ENCODE assay signal across 1 cellular context in the genomic region with DNA sequence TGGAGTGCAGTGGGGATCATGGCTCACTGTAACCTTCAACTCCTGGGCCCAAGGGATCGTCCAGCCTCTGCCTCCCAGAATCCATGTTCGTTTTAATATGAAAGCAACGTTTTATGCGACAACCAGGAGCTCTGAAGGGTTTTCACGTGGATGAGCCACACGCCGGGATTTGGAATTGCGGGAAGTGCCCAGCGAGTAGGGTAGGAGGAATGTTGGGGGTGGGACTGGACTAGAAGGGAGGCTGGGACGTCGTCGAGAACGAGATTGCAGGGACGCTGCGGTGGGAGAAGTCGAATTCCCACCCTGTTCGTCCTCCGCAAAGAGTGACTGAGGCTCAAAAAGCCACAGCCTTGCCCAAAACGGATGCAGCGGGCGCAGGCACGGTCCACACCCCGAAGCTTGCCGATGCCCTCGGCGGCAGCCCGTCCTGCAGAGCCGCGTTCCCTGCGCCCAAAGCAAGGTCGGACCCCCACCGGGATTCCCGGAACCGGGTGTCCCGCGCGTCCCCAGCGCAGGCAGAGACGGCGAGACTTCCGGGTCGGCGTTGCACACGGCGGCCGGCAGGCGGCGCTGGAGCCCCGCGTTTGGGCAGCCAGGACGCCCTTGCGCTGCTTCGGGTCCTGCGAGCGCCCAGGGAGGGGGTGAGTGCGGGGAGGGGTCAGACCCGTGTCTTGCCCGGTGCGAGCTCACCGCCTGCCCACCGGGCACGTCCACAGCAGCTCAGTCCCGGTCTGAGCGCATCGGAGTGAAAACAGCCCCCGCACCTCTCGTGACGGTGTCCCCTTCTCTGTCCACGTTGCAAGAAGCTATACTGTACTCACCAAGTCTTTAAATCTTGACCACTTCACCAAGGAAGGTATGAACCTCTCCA.
TF ChIP-seq lines count a peak whose summit lies in the region.

No MANE protein-coding gene starts in this region.

TF ChIP-seq in HepG2, 621 proteins besides CTCF, POLR2A, EP300 and RAD21 (continued from another document and continues in another):
- TF ChIP-seq, protein P1, sequence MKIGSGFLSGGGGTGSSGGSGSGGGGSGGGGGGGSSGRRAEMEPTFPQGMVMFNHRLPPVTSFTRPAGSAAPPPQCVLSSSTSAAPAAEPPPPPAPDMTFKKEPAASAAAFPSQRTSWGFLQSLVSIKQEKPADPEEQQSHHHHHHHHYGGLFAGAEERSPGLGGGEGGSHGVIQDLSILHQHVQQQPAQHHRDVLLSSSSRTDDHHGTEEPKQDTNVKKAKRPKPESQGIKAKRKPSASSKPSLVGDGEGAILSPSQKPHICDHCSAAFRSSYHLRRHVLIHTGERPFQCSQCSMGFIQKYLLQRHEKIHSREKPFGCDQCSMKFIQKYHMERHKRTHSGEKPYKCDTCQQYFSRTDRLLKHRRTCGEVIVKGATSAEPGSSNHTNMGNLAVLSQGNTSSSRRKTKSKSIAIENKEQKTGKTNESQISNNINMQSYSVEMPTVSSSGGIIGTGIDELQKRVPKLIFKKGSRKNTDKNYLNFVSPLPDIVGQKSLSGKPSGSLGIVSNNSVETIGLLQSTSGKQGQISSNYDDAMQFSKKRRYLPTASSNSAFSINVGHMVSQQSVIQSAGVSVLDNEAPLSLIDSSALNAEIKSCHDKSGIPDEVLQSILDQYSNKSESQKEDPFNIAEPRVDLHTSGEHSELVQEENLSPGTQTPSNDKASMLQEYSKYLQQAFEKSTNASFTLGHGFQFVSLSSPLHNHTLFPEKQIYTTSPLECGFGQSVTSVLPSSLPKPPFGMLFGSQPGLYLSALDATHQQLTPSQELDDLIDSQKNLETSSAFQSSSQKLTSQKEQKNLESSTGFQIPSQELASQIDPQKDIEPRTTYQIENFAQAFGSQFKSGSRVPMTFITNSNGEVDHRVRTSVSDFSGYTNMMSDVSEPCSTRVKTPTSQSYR (CRISPR knock-in tag; IDR thresholded peaks at IDR 0.05; ENCODE audit: borderline replicate concordance): peak; percentile 12; the same call in 1 of the 2 replicates
- TF ChIP-seq, protein P2, sequence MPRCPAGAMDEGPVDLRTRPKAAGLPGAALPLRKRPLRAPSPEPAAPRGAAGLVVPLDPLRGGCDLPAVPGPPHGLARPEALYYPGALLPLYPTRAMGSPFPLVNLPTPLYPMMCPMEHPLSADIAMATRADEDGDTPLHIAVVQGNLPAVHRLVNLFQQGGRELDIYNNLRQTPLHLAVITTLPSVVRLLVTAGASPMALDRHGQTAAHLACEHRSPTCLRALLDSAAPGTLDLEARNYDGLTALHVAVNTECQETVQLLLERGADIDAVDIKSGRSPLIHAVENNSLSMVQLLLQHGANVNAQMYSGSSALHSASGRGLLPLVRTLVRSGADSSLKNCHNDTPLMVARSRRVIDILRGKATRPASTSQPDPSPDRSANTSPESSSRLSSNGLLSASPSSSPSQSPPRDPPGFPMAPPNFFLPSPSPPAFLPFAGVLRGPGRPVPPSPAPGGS (CRISPR knock-in tag; IDR thresholded peaks at IDR 0.05): peak; percentile 97
- no peak for TF ChIP-seq FOXK2 (IDR thresholded peaks at IDR 0.05)
- peak; percentile 66; the same call in 1 of the 2 replicates for TF ChIP-seq ZNF546 (CRISPR knock-in tag; conservative IDR thresholded peaks at IDR 0.05)
- peak; percentile 20; the same call in 1 of the 2 replicates for TF ChIP-seq ZNF446 (CRISPR knock-in tag; IDR thresholded peaks at IDR 0.05)
- TF ChIP-seq, protein P3, sequence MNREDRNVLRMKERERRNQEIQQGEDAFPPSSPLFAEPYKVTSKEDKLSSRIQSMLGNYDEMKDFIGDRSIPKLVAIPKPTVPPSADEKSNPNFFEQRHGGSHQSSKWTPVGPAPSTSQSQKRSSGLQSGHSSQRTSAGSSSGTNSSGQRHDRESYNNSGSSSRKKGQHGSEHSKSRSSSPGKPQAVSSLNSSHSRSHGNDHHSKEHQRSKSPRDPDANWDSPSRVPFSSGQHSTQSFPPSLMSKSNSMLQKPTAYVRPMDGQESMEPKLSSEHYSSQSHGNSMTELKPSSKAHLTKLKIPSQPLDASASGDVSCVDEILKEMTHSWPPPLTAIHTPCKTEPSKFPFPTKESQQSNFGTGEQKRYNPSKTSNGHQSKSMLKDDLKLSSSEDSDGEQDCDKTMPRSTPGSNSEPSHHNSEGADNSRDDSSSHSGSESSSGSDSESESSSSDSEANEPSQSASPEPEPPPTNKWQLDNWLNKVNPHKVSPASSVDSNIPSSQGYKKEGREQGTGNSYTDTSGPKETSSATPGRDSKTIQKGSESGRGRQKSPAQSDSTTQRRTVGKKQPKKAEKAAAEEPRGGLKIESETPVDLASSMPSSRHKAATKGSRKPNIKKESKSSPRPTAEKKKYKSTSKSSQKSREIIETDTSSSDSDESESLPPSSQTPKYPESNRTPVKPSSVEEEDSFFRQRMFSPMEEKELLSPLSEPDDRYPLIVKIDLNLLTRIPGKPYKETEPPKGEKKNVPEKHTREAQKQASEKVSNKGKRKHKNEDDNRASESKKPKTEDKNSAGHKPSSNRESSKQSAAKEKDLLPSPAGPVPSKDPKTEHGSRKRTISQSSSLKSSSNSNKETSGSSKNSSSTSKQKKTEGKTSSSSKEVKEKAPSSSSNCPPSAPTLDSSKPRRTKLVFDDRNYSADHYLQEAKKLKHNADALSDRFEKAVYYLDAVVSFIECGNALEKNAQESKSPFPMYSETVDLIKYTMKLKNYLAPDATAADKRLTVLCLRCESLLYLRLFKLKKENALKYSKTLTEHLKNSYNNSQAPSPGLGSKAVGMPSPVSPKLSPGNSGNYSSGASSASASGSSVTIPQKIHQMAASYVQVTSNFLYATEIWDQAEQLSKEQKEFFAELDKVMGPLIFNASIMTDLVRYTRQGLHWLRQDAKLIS (CRISPR knock-in tag; IDR thresholded peaks at IDR 0.05): no peak
- TF ChIP-seq, protein P4, sequence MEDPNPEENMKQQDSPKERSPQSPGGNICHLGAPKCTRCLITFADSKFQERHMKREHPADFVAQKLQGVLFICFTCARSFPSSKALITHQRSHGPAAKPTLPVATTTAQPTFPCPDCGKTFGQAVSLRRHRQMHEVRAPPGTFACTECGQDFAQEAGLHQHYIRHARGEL (CRISPR knock-in tag; IDR thresholded peaks at IDR 0.05): 0 out of 2 replicates have a peak, but pooled peaks have one; percentile 76
- 0 out of 2 replicates have a peak, but pooled peaks have one; percentile 78 for TF ChIP-seq ZNF468 (CRISPR knock-in tag; IDR thresholded peaks at IDR 0.05)
- TF ChIP-seq ZNF709 (CRISPR knock-in tag; IDR thresholded peaks at IDR 0.05): 0 out of 2 replicates have a peak, but pooled peaks have one; percentile 77
- TF ChIP-seq KDM5A (IDR thresholded peaks at IDR 0.05; ENCODE audit: borderline replicate concordance, low read length): no peak
- TF ChIP-seq, protein P5, sequence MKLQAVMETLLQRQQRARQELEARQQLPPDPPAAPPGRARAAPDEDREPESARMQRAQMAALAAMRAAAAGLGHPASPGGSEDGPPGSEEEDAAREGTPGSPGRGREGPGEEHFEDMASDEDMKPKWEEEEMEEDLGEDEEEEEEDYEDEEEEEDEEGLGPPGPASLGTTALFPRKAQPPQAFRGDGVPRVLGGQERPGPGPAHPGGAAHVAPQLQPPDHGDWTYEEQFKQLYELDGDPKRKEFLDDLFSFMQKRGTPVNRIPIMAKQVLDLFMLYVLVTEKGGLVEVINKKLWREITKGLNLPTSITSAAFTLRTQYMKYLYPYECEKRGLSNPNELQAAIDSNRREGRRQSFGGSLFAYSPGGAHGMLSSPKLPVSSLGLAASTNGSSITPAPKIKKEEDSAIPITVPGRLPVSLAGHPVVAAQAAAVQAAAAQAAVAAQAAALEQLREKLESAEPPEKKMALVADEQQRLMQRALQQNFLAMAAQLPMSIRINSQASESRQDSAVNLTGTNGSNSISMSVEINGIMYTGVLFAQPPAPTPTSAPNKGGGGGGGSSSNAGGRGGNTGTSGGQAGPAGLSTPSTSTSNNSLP (IDR thresholded peaks at IDR 0.05; ENCODE audit: low read depth, low read length): peak; percentile 34; the same call in 1 of the 2 replicates
- TF ChIP-seq ZNF441 (CRISPR knock-in tag; IDR thresholded peaks at IDR 0.05; ENCODE audit: borderline replicate concordance): no peak
- peak; percentile 97 for TF ChIP-seq ZSCAN21 (CRISPR knock-in tag; IDR thresholded peaks at IDR 0.05; ENCODE audit: borderline replicate concordance)
- no peak for TF ChIP-seq TBX3 (IDR thresholded peaks at IDR 0.05; ENCODE audit: borderline replicate concordance)
- TF ChIP-seq, protein P6, sequence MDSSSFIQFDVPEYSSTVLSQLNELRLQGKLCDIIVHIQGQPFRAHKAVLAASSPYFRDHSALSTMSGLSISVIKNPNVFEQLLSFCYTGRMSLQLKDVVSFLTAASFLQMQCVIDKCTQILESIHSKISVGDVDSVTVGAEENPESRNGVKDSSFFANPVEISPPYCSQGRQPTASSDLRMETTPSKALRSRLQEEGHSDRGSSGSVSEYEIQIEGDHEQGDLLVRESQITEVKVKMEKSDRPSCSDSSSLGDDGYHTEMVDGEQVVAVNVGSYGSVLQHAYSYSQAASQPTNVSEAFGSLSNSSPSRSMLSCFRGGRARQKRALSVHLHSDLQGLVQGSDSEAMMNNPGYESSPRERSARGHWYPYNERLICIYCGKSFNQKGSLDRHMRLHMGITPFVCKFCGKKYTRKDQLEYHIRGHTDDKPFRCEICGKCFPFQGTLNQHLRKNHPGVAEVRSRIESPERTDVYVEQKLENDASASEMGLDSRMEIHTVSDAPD (CRISPR knock-in tag; IDR thresholded peaks at IDR 0.05): no peak; the same call in 1 of the 2 replicates
- TF ChIP-seq ZNF776 (CRISPR knock-in tag; IDR thresholded peaks at IDR 0.05): peak; percentile 95; the same call in 1 of the 2 replicates
- TF ChIP-seq, protein P7, sequence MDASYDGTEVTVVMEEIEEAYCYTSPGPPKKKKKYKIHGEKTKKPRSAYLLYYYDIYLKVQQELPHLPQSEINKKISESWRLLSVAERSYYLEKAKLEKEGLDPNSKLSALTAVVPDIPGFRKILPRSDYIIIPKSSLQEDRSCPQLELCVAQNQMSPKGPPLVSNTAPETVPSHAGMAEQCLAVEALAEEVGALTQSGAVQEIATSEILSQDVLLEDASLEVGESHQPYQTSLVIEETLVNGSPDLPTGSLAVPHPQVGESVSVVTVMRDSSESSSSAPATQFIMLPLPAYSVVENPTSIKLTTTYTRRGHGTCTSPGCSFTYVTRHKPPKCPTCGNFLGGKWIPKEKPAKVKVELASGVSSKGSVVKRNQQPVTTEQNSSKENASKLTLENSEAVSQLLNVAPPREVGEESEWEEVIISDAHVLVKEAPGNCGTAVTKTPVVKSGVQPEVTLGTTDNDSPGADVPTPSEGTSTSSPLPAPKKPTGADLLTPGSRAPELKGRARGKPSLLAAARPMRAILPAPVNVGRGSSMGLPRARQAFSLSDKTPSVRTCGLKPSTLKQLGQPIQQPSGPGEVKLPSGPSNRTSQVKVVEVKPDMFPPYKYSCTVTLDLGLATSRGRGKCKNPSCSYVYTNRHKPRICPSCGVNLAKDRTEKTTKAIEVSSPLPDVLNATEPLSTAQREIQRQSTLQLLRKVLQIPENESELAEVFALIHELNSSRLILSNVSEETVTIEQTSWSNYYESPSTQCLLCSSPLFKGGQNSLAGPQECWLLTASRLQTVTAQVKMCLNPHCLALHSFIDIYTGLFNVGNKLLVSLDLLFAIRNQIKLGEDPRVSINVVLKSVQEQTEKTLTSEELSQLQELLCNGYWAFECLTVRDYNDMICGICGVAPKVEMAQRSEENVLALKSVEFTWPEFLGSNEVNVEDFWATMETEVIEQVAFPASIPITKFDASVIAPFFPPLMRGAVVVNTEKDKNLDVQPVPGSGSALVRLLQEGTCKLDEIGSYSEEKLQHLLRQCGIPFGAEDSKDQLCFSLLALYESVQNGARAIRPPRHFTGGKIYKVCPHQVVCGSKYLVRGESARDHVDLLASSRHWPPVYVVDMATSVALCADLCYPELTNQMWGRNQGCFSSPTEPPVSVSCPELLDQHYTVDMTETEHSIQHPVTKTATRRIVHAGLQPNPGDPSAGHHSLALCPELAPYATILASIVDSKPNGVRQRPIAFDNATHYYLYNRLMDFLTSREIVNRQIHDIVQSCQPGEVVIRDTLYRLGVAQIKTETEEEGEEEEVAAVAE (CRISPR knock-in tag; IDR thresholded peaks at IDR 0.05; ENCODE audit: borderline replicate concordance): peak; percentile 81; the same call in 1 of the 2 replicates
- peak; percentile 71 for TF ChIP-seq RXRB (CRISPR knock-in tag; IDR thresholded peaks at IDR 0.05; ENCODE audit: borderline replicate concordance)
- TF ChIP-seq, protein P8, sequence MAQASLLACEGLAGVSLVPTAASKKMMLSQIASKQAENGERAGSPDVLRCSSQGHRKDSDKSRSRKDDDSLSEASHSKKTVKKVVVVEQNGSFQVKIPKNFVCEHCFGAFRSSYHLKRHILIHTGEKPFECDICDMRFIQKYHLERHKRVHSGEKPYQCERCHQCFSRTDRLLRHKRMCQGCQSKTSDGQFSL (CRISPR knock-in tag; IDR thresholded peaks at IDR 0.05): peak; percentile 82; the same call in 1 of the 2 replicates
- peak; percentile 82 for TF ChIP-seq KLF11 (CRISPR knock-in tag; IDR thresholded peaks at IDR 0.05)
- no peak; the same call in 1 of the 2 replicates for TF ChIP-seq TEAD2 (CRISPR knock-in tag; IDR thresholded peaks at IDR 0.05)
- TF ChIP-seq SP1 (IDR thresholded peaks at IDR 0.05): no peak
- 0 out of 2 replicates have a peak, but pooled peaks have one; percentile 14 for TF ChIP-seq SP1 (CRISPR knock-in tag; IDR thresholded peaks at IDR 0.05)
- TF ChIP-seq TAF1 (CRISPR knock-in tag; IDR thresholded peaks at IDR 0.05): peak; percentile 88
- peak; percentile 76; the same call in 1 of the 2 replicates for TF ChIP-seq ZNF616 (CRISPR knock-in tag; IDR thresholded peaks at IDR 0.05; ENCODE audit: low read depth)
- TF ChIP-seq, protein P9, sequence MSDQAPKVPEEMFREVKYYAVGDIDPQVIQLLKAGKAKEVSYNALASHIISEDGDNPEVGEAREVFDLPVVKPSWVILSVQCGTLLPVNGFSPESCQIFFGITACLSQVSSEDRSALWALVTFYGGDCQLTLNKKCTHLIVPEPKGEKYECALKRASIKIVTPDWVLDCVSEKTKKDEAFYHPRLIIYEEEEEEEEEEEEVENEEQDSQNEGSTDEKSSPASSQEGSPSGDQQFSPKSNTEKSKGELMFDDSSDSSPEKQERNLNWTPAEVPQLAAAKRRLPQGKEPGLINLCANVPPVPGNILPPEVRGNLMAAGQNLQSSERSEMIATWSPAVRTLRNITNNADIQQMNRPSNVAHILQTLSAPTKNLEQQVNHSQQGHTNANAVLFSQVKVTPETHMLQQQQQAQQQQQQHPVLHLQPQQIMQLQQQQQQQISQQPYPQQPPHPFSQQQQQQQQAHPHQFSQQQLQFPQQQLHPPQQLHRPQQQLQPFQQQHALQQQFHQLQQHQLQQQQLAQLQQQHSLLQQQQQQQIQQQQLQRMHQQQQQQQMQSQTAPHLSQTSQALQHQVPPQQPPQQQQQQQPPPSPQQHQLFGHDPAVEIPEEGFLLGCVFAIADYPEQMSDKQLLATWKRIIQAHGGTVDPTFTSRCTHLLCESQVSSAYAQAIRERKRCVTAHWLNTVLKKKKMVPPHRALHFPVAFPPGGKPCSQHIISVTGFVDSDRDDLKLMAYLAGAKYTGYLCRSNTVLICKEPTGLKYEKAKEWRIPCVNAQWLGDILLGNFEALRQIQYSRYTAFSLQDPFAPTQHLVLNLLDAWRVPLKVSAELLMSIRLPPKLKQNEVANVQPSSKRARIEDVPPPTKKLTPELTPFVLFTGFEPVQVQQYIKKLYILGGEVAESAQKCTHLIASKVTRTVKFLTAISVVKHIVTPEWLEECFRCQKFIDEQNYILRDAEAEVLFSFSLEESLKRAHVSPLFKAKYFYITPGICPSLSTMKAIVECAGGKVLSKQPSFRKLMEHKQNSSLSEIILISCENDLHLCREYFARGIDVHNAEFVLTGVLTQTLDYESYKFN (CRISPR knock-in tag; conservative IDR thresholded peaks at IDR 0.05): peak; percentile 54
- peak; percentile 88 for TF ChIP-seq CCDC6 (CRISPR knock-in tag; IDR thresholded peaks at IDR 0.05)
- TF ChIP-seq ZNF883 (CRISPR knock-in tag; IDR thresholded peaks at IDR 0.05; ENCODE audit: not compliant biosample characterization): peak; percentile 99
- no peak; the same call in 1 of the 2 replicates for TF ChIP-seq PAX8 (CRISPR knock-in tag; IDR thresholded peaks at IDR 0.05; ENCODE audit: borderline replicate concordance)
- peak; percentile 95; the same call in 1 of the 2 replicates for TF ChIP-seq SRY (CRISPR knock-in tag; IDR thresholded peaks at IDR 0.05)
- TF ChIP-seq ISL2 (CRISPR knock-in tag; IDR thresholded peaks at IDR 0.05): peak; percentile 80
- TF ChIP-seq HMGA1 (CRISPR knock-in tag; conservative IDR thresholded peaks at IDR 0.05): no peak
- TF ChIP-seq NCOA5 (CRISPR knock-in tag; IDR thresholded peaks at IDR 0.05): no peak
